ENCODE assay signal across 21 cellular contexts in the genomic region with DNA sequence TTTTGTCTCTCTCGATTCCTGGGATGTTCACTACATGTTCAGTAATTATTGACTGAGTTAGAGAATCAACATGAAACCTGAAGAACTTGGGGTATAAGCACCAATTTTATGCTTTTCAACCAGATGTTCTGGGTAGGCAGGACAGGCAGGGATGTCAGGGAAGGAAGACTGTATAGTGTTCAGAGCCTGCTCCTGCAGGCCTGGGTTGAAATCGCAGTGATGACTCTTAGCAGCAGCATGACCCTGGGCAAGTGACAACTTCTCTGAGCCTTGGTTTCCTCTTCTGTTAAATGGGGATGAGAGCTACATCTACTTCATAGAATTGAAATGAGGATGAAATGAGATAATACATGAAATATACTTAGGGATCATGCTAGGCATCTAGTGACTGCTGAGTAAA.
"Had no signal": no experiment of that assay in that cellular context is flagged by ENCODE, and none has a peak within 500 bp of the region (broad histone marks: within the 10 kb centered on the region; RNA-seq: fewer than 3 reads in every experiment).

No MANE protein-coding gene starts in this region.

- H3K4me1 ChIP-seq: gastrocnemius medialis, psoas muscle had no signal

- H3K9me3 ChIP-seq: esophagus squamous epithelium, gastrocnemius medialis, left ventricle myocardium inferior, psoas muscle, tibial nerve had no signal

- H3K9ac ChIP-seq: parathyroid adenoma had no signal

- H3K4me2 ChIP-seq: smooth muscle cell had no signal

- DNase-seq: activated CD4-positive, alpha-beta T cell treated with anti-CD3 and anti-CD28 coated beads for 4 hours; activated CD4-positive, CD25-positive, alpha-beta regulatory T cell; activated CD8-positive, alpha-beta memory T cell treated with anti-CD3 and anti-CD28 coated beads for 24 hours; activated naive CD8-positive, alpha-beta T cell treated with anti-CD3 and anti-CD28 coated beads, Interleukin-2, amount 50 U/mL, for 24 hours; activated T-cell treated with anti-CD3 and anti-CD28 coated beads, Interleukin-2, amount 50 U/mL, for 1 hour; esophagus squamous epithelium; gastrocnemius medialis; glutamatergic neuron; left ventricle myocardium inferior; naive B cell; nephron progenitor cell; nucleus accumbens; psoas muscle; stimulated activated CD4-positive, alpha-beta T cell treated with anti-CD3 and anti-CD28 coated beads, Interleukin-15, amount 100 ng/mL, for 24 hours; stimulated activated CD4-positive, alpha-beta T cell treated with anti-CD3 and anti-CD28 coated beads, Interleukin-2, amount 100 ng/mL, for 24 hours; stimulated activated naive B cell treated with anti-CD40 and anti-IgM and Interleukin-4, amounts not matched to agents 10 μg/mL and 1 μg/mL and 100 μg/mL, for 72 hours; T-helper 1 cell had no signal

- H3K4me3 ChIP-seq: esophagus squamous epithelium, gastrocnemius medialis, left ventricle myocardium inferior, lung, psoas muscle, smooth muscle cell, tibial nerve had no signal

- H3K27me3 ChIP-seq: esophagus squamous epithelium, gastrocnemius medialis, tibial nerve had no signal

- H3K27ac ChIP-seq: esophagus squamous epithelium, gastrocnemius medialis, left ventricle myocardium inferior, parathyroid adenoma, psoas muscle, tibial nerve had no signal

- H3K79me2 ChIP-seq: parathyroid adenoma had no signal

- H3K36me3 ChIP-seq: esophagus squamous epithelium, gastrocnemius medialis, left ventricle myocardium inferior, tibial nerve had no signal
